ENCODE assay signal across 14 cellular contexts in genomic region chr2:173043897-173044472, GRCh38.
"Had no signal": no experiment of that assay in that cellular context is flagged by ENCODE, and none has a peak within 500 bp of the region (broad histone marks: within the 10 kb centered on the region; RNA-seq: fewer than 3 reads in every experiment).

No MANE protein-coding gene starts in this region.

- ATAC-seq: effector memory CD8-positive, alpha-beta T cell had no signal

- DNase-seq: activated CD4-positive, alpha-beta T cell treated with anti-CD3 and anti-CD28 coated beads, Interleukin-2, amount 50 U/mL, for 4 hours; activated CD4-positive, CD25-positive, alpha-beta regulatory T cell treated with anti-CD3 and anti-CD28 coated beads, Interleukin-2, amount 50 U/mL, for 72 hours; activated effector memory CD4-positive, alpha-beta T cell treated with Interleukin-2 at 50 U/mL for 16 hours; activated T-cell treated with anti-CD3 and anti-CD28 coated beads, Interleukin-2, amount 50 U/mL, for 1 hour; cortex of kidney; effector memory CD8-positive, alpha-beta T cell; immature natural killer cell had no signal

- H3K27me3 Mint-ChIP-seq: activated naive CD4-positive, alpha-beta T cell treated with anti-CD3 and anti-CD28 coated beads, Interleukin-2, amount 50 U/mL, for 24 hours; central memory CD8-positive, alpha-beta T cell; effector memory CD8-positive, alpha-beta T cell had no signal

- H3K27me3 ChIP-seq: stomach had no signal

- H3K36me3 ChIP-seq: stomach, thoracic aorta had no signal

- H3K9me3 Mint-ChIP-seq: activated naive CD4-positive, alpha-beta T cell treated with anti-CD3 and anti-CD28 coated beads, Interleukin-2, amount 50 U/mL, for 24 hours; central memory CD8-positive, alpha-beta T cell; effector memory CD8-positive, alpha-beta T cell; immature natural killer cell; nephron had no signal

- H3K4me3 Mint-ChIP-seq: activated naive CD4-positive, alpha-beta T cell treated with anti-CD3 and anti-CD28 coated beads, Interleukin-2, amount 50 U/mL, for 24 hours; central memory CD8-positive, alpha-beta T cell; effector memory CD8-positive, alpha-beta T cell; immature natural killer cell; nephron had no signal

- H3K9me3 ChIP-seq: stomach, thoracic aorta had no signal

- H3K27ac Mint-ChIP-seq: activated naive CD4-positive, alpha-beta T cell treated with anti-CD3 and anti-CD28 coated beads, Interleukin-2, amount 50 U/mL, for 24 hours; effector memory CD8-positive, alpha-beta T cell; immature natural killer cell; nephron had no signal

- H3K27ac ChIP-seq: epithelial cell of prostate, skin epidermis, stomach, thoracic aorta had no signal

- H3K36me3 Mint-ChIP-seq: activated naive CD4-positive, alpha-beta T cell treated with anti-CD3 and anti-CD28 coated beads, Interleukin-2, amount 50 U/mL, for 24 hours; immature natural killer cell had no signal

- H3K4me1 Mint-ChIP-seq: central memory CD8-positive, alpha-beta T cell; immature natural killer cell had no signal

- H3K4me3 ChIP-seq: skin epidermis, stomach, thoracic aorta had no signal
